34 cellular contexts compared by ENCODE assay signal in the genomic region with DNA sequence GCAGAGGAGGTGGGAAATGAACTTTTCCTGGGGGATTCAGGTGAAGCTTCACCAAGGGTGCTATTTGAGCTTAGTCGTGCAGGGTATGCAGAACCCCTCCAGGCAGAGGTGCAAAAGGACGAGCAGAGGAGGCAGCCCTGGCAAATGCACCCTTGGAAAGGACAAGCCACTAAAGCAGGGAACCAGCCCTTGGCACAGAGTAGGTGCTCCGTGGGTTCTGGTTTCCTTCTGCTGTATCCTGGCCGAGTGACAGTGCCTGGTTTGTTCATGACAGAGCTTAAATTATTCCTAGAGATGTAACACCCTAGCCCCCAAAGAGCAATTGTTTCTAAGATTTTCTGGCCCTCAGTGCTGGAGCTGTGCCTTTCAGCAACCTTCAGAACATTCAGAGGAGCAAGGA.
"Had no signal": no experiment of that assay in that cellular context is flagged by ENCODE, and none has a peak within 500 bp of the region (broad histone marks: within the 10 kb centered on the region; RNA-seq: fewer than 3 reads in every experiment).

No MANE protein-coding gene starts in this region.

- H3K27me3 Mint-ChIP-seq: activated CD8-positive, alpha-beta memory T cell treated with anti-CD3 and anti-CD28 coated beads, Interleukin-2, amount 10 ng/mL, durations not matched to agents 7 days and 5 days; activated naive CD8-positive, alpha-beta T cell treated with anti-CD3 and anti-CD28 coated beads for 36 hours; activated naive CD8-positive, alpha-beta T cell treated with anti-CD3 and anti-CD28 coated beads, Interleukin-2, amount 50 U/mL, for 24 hours had no signal

- H3K36me3 Mint-ChIP-seq: activated CD4-positive, alpha-beta memory T cell treated with anti-CD3 and anti-CD28 coated beads for 36 hours; activated CD8-positive, alpha-beta memory T cell treated with anti-CD3 and anti-CD28 coated beads, Interleukin-2, amount 10 ng/mL, durations not matched to agents 7 days and 5 days; activated naive CD4-positive, alpha-beta T cell treated with anti-CD3 and anti-CD28 coated beads, Interleukin-2, amount 50 U/mL, for 24 hours; activated naive CD8-positive, alpha-beta T cell treated with anti-CD3 and anti-CD28 coated beads for 36 hours had no signal

- H3K9me3 Mint-ChIP-seq: activated B cell treated with CpG ODN at 0.5 μM for 24 hours; activated CD4-positive, alpha-beta memory T cell treated with anti-CD3 and anti-CD28 coated beads for 36 hours; activated naive CD4-positive, alpha-beta T cell treated with anti-CD3 and anti-CD28 coated beads for 36 hours; activated naive CD4-positive, alpha-beta T cell treated with anti-CD3 and anti-CD28 coated beads, Interleukin-2, amount 50 U/mL, for 24 hours; activated naive CD8-positive, alpha-beta T cell treated with anti-CD3 and anti-CD28 coated beads for 36 hours; activated naive CD8-positive, alpha-beta T cell treated with anti-CD3 and anti-CD28 coated beads, Interleukin-2, amount 50 U/mL, for 24 hours; activated T-helper 1 cell treated with anti-CD3 and anti-CD28 coated beads, Interleukin-12 subunit alpha, Interleukin-12 subunit beta, Interleukin-2, Interleukin-4 antibody, amounts not matched to agents 30 ng/mL and 10 ng/mL and 1 ng/mL, durations not matched to agents 14 hours and 24 hours and 36 hours; activated T-helper 2 cell treated with anti-CD3 and anti-CD28 coated beads, Interferon-gamma antibody, Interleukin-2, Interleukin-4, amounts not matched to agents 10 μg/mL and 5 μg/mL and 100 μg/mL, durations not matched to agents 14 hours and 24 hours and 36 hours; T-helper 2 cell treated with Interferon-gamma antibody and Interleukin-4, amounts not matched to agents 5 μg/mL and 100 μg/mL, for 36 hours had no signal

- H3K27ac Mint-ChIP-seq: activated B cell treated with CpG ODN at 0.5 μM for 24 hours; activated CD4-positive, alpha-beta memory T cell treated with anti-CD3 and anti-CD28 coated beads for 36 hours; activated CD8-positive, alpha-beta memory T cell treated with anti-CD3 and anti-CD28 coated beads, Interleukin-2, amount 10 ng/mL, durations not matched to agents 7 days and 5 days; activated CD8-positive, alpha-beta T cell treated with anti-CD3 and anti-CD28 coated beads, Interleukin-2, amount 10 ng/mL, durations not matched to agents 7 days and 5 days; activated naive CD4-positive, alpha-beta T cell treated with anti-CD3 and anti-CD28 coated beads for 36 hours; activated naive CD4-positive, alpha-beta T cell treated with anti-CD3 and anti-CD28 coated beads, Interleukin-2, amount 50 U/mL, for 24 hours; activated naive CD8-positive, alpha-beta T cell treated with anti-CD3 and anti-CD28 coated beads for 36 hours; activated naive CD8-positive, alpha-beta T cell treated with anti-CD3 and anti-CD28 coated beads, Interleukin-2, amount 50 U/mL, for 24 hours; activated T-helper 1 cell treated with anti-CD3 and anti-CD28 coated beads, Interleukin-12 subunit alpha, Interleukin-12 subunit beta, Interleukin-2, Interleukin-4 antibody, amounts not matched to agents 30 ng/mL and 10 ng/mL and 1 ng/mL, durations not matched to agents 14 hours and 24 hours and 36 hours; activated T-helper 2 cell treated with anti-CD3 and anti-CD28 coated beads, Interferon-gamma antibody, Interleukin-2, Interleukin-4, amounts not matched to agents 10 μg/mL and 5 μg/mL and 100 μg/mL, durations not matched to agents 14 hours and 24 hours and 36 hours; T-helper 17 cell; T-helper 2 cell treated with Interferon-gamma antibody and Interleukin-4, amounts not matched to agents 5 μg/mL and 100 μg/mL, for 36 hours had no signal

- H3K27ac ChIP-seq: adrenal gland, body of pancreas, colonic mucosa, epithelial cell of prostate, esophagus squamous epithelium, gastroesophageal sphincter, WERI-Rb-1 had no signal

- H3K4me3 Mint-ChIP-seq: activated B cell treated with CpG ODN at 0.5 μM for 24 hours; activated CD4-positive, alpha-beta memory T cell treated with anti-CD3 and anti-CD28 coated beads for 36 hours; activated CD8-positive, alpha-beta memory T cell treated with anti-CD3 and anti-CD28 coated beads, Interleukin-2, amount 10 ng/mL, durations not matched to agents 7 days and 5 days; activated CD8-positive, alpha-beta T cell treated with anti-CD3 and anti-CD28 coated beads, Interleukin-2, amount 10 ng/mL, durations not matched to agents 7 days and 5 days; activated naive CD4-positive, alpha-beta T cell treated with anti-CD3 and anti-CD28 coated beads for 36 hours; activated naive CD4-positive, alpha-beta T cell treated with anti-CD3 and anti-CD28 coated beads, Interleukin-2, amount 50 U/mL, for 24 hours; activated naive CD8-positive, alpha-beta T cell treated with anti-CD3 and anti-CD28 coated beads for 36 hours; activated naive CD8-positive, alpha-beta T cell treated with anti-CD3 and anti-CD28 coated beads, Interleukin-2, amount 50 U/mL, for 24 hours; activated T-helper 1 cell treated with anti-CD3 and anti-CD28 coated beads, Interleukin-12 subunit alpha, Interleukin-12 subunit beta, Interleukin-2, Interleukin-4 antibody, amounts not matched to agents 30 ng/mL and 10 ng/mL and 1 ng/mL, durations not matched to agents 14 hours and 24 hours and 36 hours; T-helper 17 cell; T-helper 2 cell treated with Interferon-gamma antibody and Interleukin-4, amounts not matched to agents 5 μg/mL and 100 μg/mL, for 36 hours had no signal

- H3K27me3 ChIP-seq: adrenal gland, body of pancreas, colonic mucosa had no signal

- ATAC-seq: activated CD4-positive, CD25-positive, alpha-beta regulatory T cell treated with anti-CD3 and anti-CD28 coated beads, Interleukin-2, amount 50 U/mL, for 24 hours; activated CD8-positive, alpha-beta memory T cell treated with anti-CD3 and anti-CD28 coated beads, Interleukin-2, amount 10 ng/mL, durations not matched to agents 7 days and 5 days; activated CD8-positive, alpha-beta T cell treated with anti-CD3 and anti-CD28 coated beads, Interleukin-2, amount 10 ng/mL, durations not matched to agents 7 days and 5 days; activated naive CD8-positive, alpha-beta T cell treated with anti-CD3 and anti-CD28 coated beads, Interleukin-2, amount 50 U/mL, for 24 hours; body of pancreas; gastroesophageal sphincter; T-helper 17 cell had no signal

- H3K4me1 ChIP-seq: adrenal gland, body of pancreas, colonic mucosa had no signal

- DNase-seq: activated B cell treated with CpG ODN at 0.5 μM for 24 hours; activated CD4-positive, alpha-beta memory T cell treated with anti-CD3 and anti-CD28 coated beads for 36 hours; activated CD4-positive, alpha-beta T cell treated with anti-CD3 and anti-CD28 coated beads for 48 hours; activated CD4-positive, alpha-beta T cell treated with anti-CD3 and anti-CD28 coated beads, Interleukin-2, amount 50 U/mL, for 1 hour; activated CD8-positive, alpha-beta memory T cell treated with anti-CD3 and anti-CD28 coated beads, Interleukin-2, amount 10 ng/mL, durations not matched to agents 7 days and 5 days; activated CD8-positive, alpha-beta memory T cell treated with anti-CD3 and anti-CD28 coated beads, Interleukin-2, amount 50 U/mL, for 4 hours; activated CD8-positive, alpha-beta T cell treated with anti-CD3 and anti-CD28 coated beads, Interleukin-2, amount 10 ng/mL, durations not matched to agents 7 days and 5 days; activated effector memory CD4-positive, alpha-beta T cell treated with anti-CD3 and anti-CD28 coated beads, Interleukin-2, amount 50 U/mL, for 16 hours; activated naive CD4-positive, alpha-beta T cell treated with anti-CD3 and anti-CD28 coated beads for 36 hours; activated naive CD8-positive, alpha-beta T cell treated with anti-CD3 and anti-CD28 coated beads for 36 hours; activated naive CD8-positive, alpha-beta T cell treated with anti-CD3 and anti-CD28 coated beads, Interleukin-2, amount 50 U/mL, for 24 hours; activated T-cell treated with anti-CD3 and anti-CD28 coated beads, Interleukin-2, amount 50 U/mL, for 1 hour; activated T-cell treated with anti-CD3 and anti-CD28 coated beads, Interleukin-2, amount 50 U/mL, for 48 hours; adrenal gland; amygdala; aorta; body of pancreas; central memory CD4-positive, alpha-beta T cell; cerebellar nuclear complex; colonic mucosa; effector CD8-positive, alpha-beta T cell; esophagus squamous epithelium; foreskin melanocyte; T-helper 1 cell; T-helper 17 cell; T1000; WERI-Rb-1 had no signal

- H3K4me1 Mint-ChIP-seq: activated B cell treated with CpG ODN at 0.5 μM for 24 hours; activated CD8-positive, alpha-beta memory T cell treated with anti-CD3 and anti-CD28 coated beads, Interleukin-2, amount 10 ng/mL, durations not matched to agents 7 days and 5 days; activated naive CD4-positive, alpha-beta T cell treated with anti-CD3 and anti-CD28 coated beads, Interleukin-2, amount 50 U/mL, for 24 hours; activated naive CD8-positive, alpha-beta T cell treated with anti-CD3 and anti-CD28 coated beads for 36 hours; activated naive CD8-positive, alpha-beta T cell treated with anti-CD3 and anti-CD28 coated beads, Interleukin-2, amount 50 U/mL, for 24 hours; T-helper 17 cell had no signal

- H3K9me3 ChIP-seq: adrenal gland, body of pancreas, colonic mucosa, esophagus squamous epithelium, gastroesophageal sphincter had no signal
